Comparison of ENCODE assay signal across 17 cellular contexts in genomic region chr13:40283666-40284065, GRCh38.
DNase-seq lines count a peak whose midpoint lies in the region; FAIRE-seq and TF ChIP-seq lines count a peak whose summit lies in the region.
"Had no signal": no experiment of that assay in that cellular context is flagged by ENCODE, and none has a peak within 500 bp of the region (broad histone marks: within the 10 kb centered on the region; RNA-seq: fewer than 3 reads in every experiment).

No MANE protein-coding gene starts in this region.

- H2AFZ ChIP-seq in mammary epithelial cell (ENCODE audit: low read depth, low read length) (peak overlapping the region; percentile 17), keratinocyte (ENCODE audit: control insufficient read depth, low read length) (peak overlapping the region; percentile 60)

- no peaks in the 10 kb centered on the region for H3K9me3 ChIP-seq in mammary epithelial cell (replicated peaks; ENCODE audit: insufficient read depth, low read length)
- no peaks in the 10 kb centered on the region for H3K9me3 ChIP-seq in keratinocyte (ENCODE audit: control insufficient read depth, low read depth, low read length)
- H3K9me3 ChIP-seq: BLaER1 treated with 17β-estradiol and CSF1 and Interleukin-3, amounts not matched to agents 10 nM and 100 nM had no signal

- H3K27me3 Mint-ChIP-seq in activated CD4-positive, alpha-beta memory T cell treated with anti-CD3 and anti-CD28 coated beads for 36 hours, result no peaks in the 10 kb centered on the region

- dilution Hi-C loops in mammary epithelial cell (cut with HindIII; ENCODE audit: low sequenced_read_pairs) (no loop called here), keratinocyte (cut with MboI; ENCODE audit: extremely low pct_ligation_motif_present, low sequenced_read_pairs) (no loop called here)

- H3K9ac ChIP-seq in mammary epithelial cell (ENCODE audit: insufficient read depth, low read length), result no peak overlapping the region
- H3K9ac ChIP-seq in keratinocyte (ENCODE audit: control insufficient read depth, extremely low read depth, insufficient read depth, low read length), result peak overlapping the region; percentile 6
- H3K9ac ChIP-seq: BLaER1 treated with 17β-estradiol and CSF1 and Interleukin-3, amounts not matched to agents 10 nM and 100 nM; KMS-11 had no signal

- POLR2A ChIA-PET in activated CD4-positive, alpha-beta memory T cell treated with anti-CD3 and anti-CD28 coated beads for 36 hours (lab: Charles Lee), result no interaction called here

- CTCF ChIA-PET in mammary epithelial cell (lab: Charles Lee; ENCODE audit: low non-redundant PET), result interaction anchor here (0.6 to 0.8 kb wide), 3 partner anchors 49 to 282 kb away, joined by 3 to 6 read pairs (median 4); no protein-coding TSS in a partner anchor
- CTCF ChIA-PET in activated CD4-positive, alpha-beta memory T cell treated with anti-CD3 and anti-CD28 coated beads for 36 hours (lab: Charles Lee), result no interaction called here

- in situ Hi-C loops in mammary epithelial cell (cut with MboI; ENCODE audit: low sequenced_read_pairs in 2 of 2), result no loop called here

- intact Hi-C loops in mammary epithelial cell (cut with micrococcal nuclease), result loop anchor here (5.0 kb wide), 1 partner anchor 49 kb away; no protein-coding TSS in a partner anchor
- intact Hi-C loops in activated CD4-positive, alpha-beta memory T cell treated with anti-CD3 and anti-CD28 coated beads for 36 hours (cut with micrococcal nuclease), result no loop called here

- H3K9me1 ChIP-seq in keratinocyte (ENCODE audit: control insufficient read depth, extremely low read depth, insufficient read depth, low read length), result no peaks in the 10 kb centered on the region

- H3K27me3 ChIP-seq in mammary epithelial cell (ENCODE audit: insufficient read depth, low read length) (no peaks in the 10 kb centered on the region), keratinocyte (ENCODE audit: control insufficient read depth, extremely low read depth, insufficient read depth, low read length) (no peaks in the 10 kb centered on the region)
- H3K27me3 ChIP-seq: BLaER1 treated with 17β-estradiol and CSF1 and Interleukin-3, amounts not matched to agents 10 nM and 100 nM had no signal

- WGBS in mammary epithelial cell (ENCODE audit: low coverage, missing lambda C conversion rate), result 8% methylated on average over 3 of the region's 3 CpGs

- TF ChIP-seq CTCF in mammary epithelial cell (conservative IDR thresholded peaks at IDR 0.05 in 1 of 2, IDR thresholded peaks at IDR 0.05 in 1 of 2; ENCODE audit: extremely low read depth in 1 of 2, insufficient read depth in 1 of 2, low read depth in 1 of 2, low read length in 2 of 2), result no peak
- no peak for TF ChIP-seq CTCF in keratinocyte (optimal IDR thresholded peaks at IDR 0.05 in 1 of 3, IDR thresholded peaks at IDR 0.05 in 1 of 3, conservative IDR thresholded peaks at IDR 0.05 in 1 of 3; ENCODE audit: extremely low read depth in 1 of 3, insufficient read depth in 2 of 3, low read length in 3 of 3)

- H3K79me2 ChIP-seq in mammary epithelial cell (ENCODE audit: insufficient read depth, low read length), result no peaks in the 10 kb centered on the region
- no peaks in the 10 kb centered on the region for H3K79me2 ChIP-seq in keratinocyte (ENCODE audit: control insufficient read depth, insufficient read depth, low read length)

- H3K4me2 ChIP-seq in mammary epithelial cell (ENCODE audit: insufficient read depth, low read depth, low read length) (peak overlapping the region; percentile 0), keratinocyte (ENCODE audit: control insufficient read depth, extremely low read depth, insufficient read depth, low read depth, low read length) (peak overlapping the region; percentile 70)
- H3K4me2 ChIP-seq: BLaER1 treated with 17β-estradiol and CSF1 and Interleukin-3, amounts not matched to agents 10 nM and 100 nM; KMS-11 had no signal

- H4K20me1 ChIP-seq in mammary epithelial cell (ENCODE audit: insufficient read depth, low read length) (no peaks in the 10 kb centered on the region), keratinocyte (ENCODE audit: control insufficient read depth, extremely low read depth, insufficient read depth, low read length) (no peaks in the 10 kb centered on the region)
- H4K20me1 ChIP-seq: BLaER1 treated with 17β-estradiol and CSF1 and Interleukin-3, amounts not matched to agents 10 nM and 100 nM had no signal

- FAIRE-seq in keratinocyte (lab: Jason Lieb, UNC), result peak; percentile 87

- H3K27ac Mint-ChIP-seq in activated CD4-positive, alpha-beta memory T cell treated with anti-CD3 and anti-CD28 coated beads for 36 hours, result no peak overlapping the region
- H3K27ac Mint-ChIP-seq: CD8-positive, alpha-beta T cell; H9 had no signal

- H3K36me3 Mint-ChIP-seq in activated CD4-positive, alpha-beta memory T cell treated with anti-CD3 and anti-CD28 coated beads for 36 hours, result no peaks in the 10 kb centered on the region
- H3K36me3 Mint-ChIP-seq: CD8-positive, alpha-beta T cell had no signal

- H3K4me1 ChIP-seq in mammary epithelial cell (ENCODE audit: insufficient read depth, low read length) (peaks cover 16% of the 10 kb centered on the region), keratinocyte (ENCODE audit: control insufficient read depth, extremely low read depth, insufficient read depth, low read length) (peaks cover 17% of the 10 kb centered on the region)
- H3K4me1 ChIP-seq: BLaER1 treated with 17β-estradiol and CSF1 and Interleukin-3, amounts not matched to agents 10 nM and 100 nM had no signal

- no peak overlapping the region for H3K4me3 Mint-ChIP-seq in activated CD4-positive, alpha-beta memory T cell treated with anti-CD3 and anti-CD28 coated beads for 36 hours
- H3K4me3 Mint-ChIP-seq: CD8-positive, alpha-beta T cell; H9 had no signal

- no peaks in the 10 kb centered on the region for H3K36me3 ChIP-seq in mammary epithelial cell (ENCODE audit: insufficient read depth, low read length)
- no peaks in the 10 kb centered on the region for H3K36me3 ChIP-seq in keratinocyte (ENCODE audit: control insufficient read depth in 2 of 2, extremely low read depth in 1 of 2, insufficient read depth in 2 of 2, low read length in 2 of 2)
- H3K36me3 ChIP-seq: BLaER1 treated with 17β-estradiol and CSF1 and Interleukin-3, amounts not matched to agents 10 nM and 100 nM had no signal

- no peaks in the 10 kb centered on the region for H3K4me1 Mint-ChIP-seq in activated CD4-positive, alpha-beta memory T cell treated with anti-CD3 and anti-CD28 coated beads for 36 hours (ENCODE audit: low read depth)
- H3K4me1 Mint-ChIP-seq: H9 had no signal

- no TSS peak for BruUV-seq in mammary epithelial cell (replicated peaks; lab: Mats Ljungman, UMichigan)

- H3K4me3 ChIP-seq in mammary epithelial cell (replicated peaks in 1 of 3; ENCODE audit: insufficient read depth in 1 of 3, low read depth in 2 of 3, low read length in 3 of 3), result no peak overlapping the region
- no peak overlapping the region for H3K4me3 ChIP-seq in keratinocyte (ENCODE audit: control insufficient read depth in 2 of 3, extremely low read depth in 1 of 3, insufficient read depth in 2 of 3, low read depth in 1 of 3, low read length in 3 of 3)
- H3K4me3 ChIP-seq: BLaER1 treated with 17β-estradiol and CSF1 and Interleukin-3, amounts not matched to agents 10 nM and 100 nM had no signal

- no peaks in the 10 kb centered on the region for H3K9me3 Mint-ChIP-seq in activated CD4-positive, alpha-beta memory T cell treated with anti-CD3 and anti-CD28 coated beads for 36 hours
- H3K9me3 Mint-ChIP-seq: CD8-positive, alpha-beta T cell had no signal

- DNase-seq in NCI-H226 (peak; percentile 45), mammary epithelial cell (peak; percentile 68), keratinocyte (ENCODE audit: low read depth, low spot score) (peak; percentile 59), renal cortical epithelial cell (ENCODE audit: low read depth) (peak; percentile 9), MV-4-11 (lab: John Stamatoyannopoulos, UW) (no peak), NCI-H69 (lab: John Stamatoyannopoulos, UW) (no peak)
- no peak for DNase-seq in activated CD4-positive, alpha-beta memory T cell treated with anti-CD3 and anti-CD28 coated beads for 36 hours
- DNase-seq: CD8-positive, alpha-beta T cell; DMS79; H9; NCI-H1092 treated with DMSO at 0.1 percent for 48 hours; NCI-H510A; NCI-H774; OCI-M1; RPMI8226 had no signal

- H3K27ac ChIP-seq in mammary epithelial cell (ENCODE audit: insufficient read depth, low read depth, low read length) (no peak overlapping the region), keratinocyte (ENCODE audit: control insufficient read depth, insufficient read depth, low read length) (peak overlapping the region; percentile 33)
- H3K27ac ChIP-seq: BLaER1 treated with 17β-estradiol and CSF1 and Interleukin-3, amounts not matched to agents 10 nM and 100 nM; KMS-11 had no signal

Comparison
In these comparisons a context has a peak if more than half of its experiments do, and no peak if none do; other contexts are left out.
1. DNase-seq: peak in NCI-H226 (single experiment), mammary epithelial cell (single experiment), keratinocyte (single experiment) and renal cortical epithelial cell (single experiment); none in MV-4-11 (single experiment), NCI-H69 (single experiment) and activated CD4-positive, alpha-beta memory T cell treated with anti-CD3 and anti-CD28 coated beads for 36 hours (single experiment).